In genomic region chr1:168050307-168050706, GRCh38 we compare ENCODE assay signal across 16 cellular contexts.
"Had no signal": no experiment of that assay in that cellular context is flagged by ENCODE, and none has a peak within 500 bp of the region (broad histone marks: within the 10 kb centered on the region; RNA-seq: fewer than 3 reads in every experiment).

No MANE protein-coding gene starts in this region.

- H3K9me3 Mint-ChIP-seq: activated B cell treated with CpG ODN at 0.5 μM for 24 hours; activated CD8-positive, alpha-beta T cell treated with anti-CD3 and anti-CD28 coated beads for 36 hours; activated naive CD4-positive, alpha-beta T cell treated with anti-CD3 and anti-CD28 coated beads, Interleukin-2, amount 50 U/mL, for 24 hours; activated T-cell treated with anti-CD3 and anti-CD28 coated beads, Interleukin-2, amount 50 U/mL, for 4 hours; central memory CD8-positive, alpha-beta T cell; natural killer cell treated with Interleukin-12 subunit alpha and Interleukin-12 subunit beta and Interleukin-15 and Interleukin-18, amount 100 ng/mL, for 72 hours had no signal

- H3K27ac Mint-ChIP-seq: activated B cell treated with CpG ODN at 0.5 μM for 24 hours; activated CD8-positive, alpha-beta T cell treated with anti-CD3 and anti-CD28 coated beads for 36 hours; activated naive CD4-positive, alpha-beta T cell treated with anti-CD3 and anti-CD28 coated beads, Interleukin-2, amount 50 U/mL, for 24 hours; natural killer cell treated with Interleukin-12 subunit alpha and Interleukin-12 subunit beta and Interleukin-15 and Interleukin-18, amount 100 ng/mL, for 72 hours had no signal

- DNase-seq: activated B cell treated with CpG ODN at 0.5 μM for 24 hours; activated CD4-positive, alpha-beta T cell treated with anti-CD3 and anti-CD28 coated beads for 48 hours; activated CD8-positive, alpha-beta T cell treated with anti-CD3 and anti-CD28 coated beads for 36 hours; activated effector memory CD4-positive, alpha-beta T cell treated with anti-CD3 and anti-CD28 coated beads, Interleukin-2, amount 50 U/mL, for 16 hours; activated T-cell treated with anti-CD3 and anti-CD28 coated beads, Interleukin-2, amount 50 U/mL, for 4 hours; adrenal gland; body of pancreas; foreskin fibroblast; glutamatergic neuron; left ventricle myocardium superior; mesendoderm; right cardiac atrium; stomach had no signal

- H3K36me3 Mint-ChIP-seq: natural killer cell treated with Interleukin-12 subunit alpha and Interleukin-12 subunit beta and Interleukin-15 and Interleukin-18, amount 100 ng/mL, for 72 hours had no signal

- H3K4me3 Mint-ChIP-seq: activated B cell treated with CpG ODN at 0.5 μM for 24 hours; activated CD8-positive, alpha-beta T cell treated with anti-CD3 and anti-CD28 coated beads for 36 hours; activated naive CD4-positive, alpha-beta T cell treated with anti-CD3 and anti-CD28 coated beads, Interleukin-2, amount 50 U/mL, for 24 hours; activated T-cell treated with anti-CD3 and anti-CD28 coated beads, Interleukin-2, amount 50 U/mL, for 4 hours; central memory CD8-positive, alpha-beta T cell; natural killer cell treated with Interleukin-12 subunit alpha and Interleukin-12 subunit beta and Interleukin-15 and Interleukin-18, amount 100 ng/mL, for 72 hours had no signal

- H3K27me3 Mint-ChIP-seq: activated B cell treated with CpG ODN at 0.5 μM for 24 hours; activated CD8-positive, alpha-beta T cell treated with anti-CD3 and anti-CD28 coated beads for 36 hours; activated naive CD4-positive, alpha-beta T cell treated with anti-CD3 and anti-CD28 coated beads, Interleukin-2, amount 50 U/mL, for 24 hours; central memory CD8-positive, alpha-beta T cell; natural killer cell treated with Interleukin-12 subunit alpha and Interleukin-12 subunit beta and Interleukin-15 and Interleukin-18, amount 100 ng/mL, for 72 hours had no signal

- H3K4me1 Mint-ChIP-seq: activated naive CD4-positive, alpha-beta T cell treated with anti-CD3 and anti-CD28 coated beads, Interleukin-2, amount 50 U/mL, for 24 hours had no signal
